Comparison of ENCODE assay signal across 8 cellular contexts in genomic region chr7:96320437-96320836, GRCh38. TPM values are rescaled to one million over a fixed set of nuclear protein-coding genes. Genes with fewer than 3 reads are reported as not detected.
DNase-seq lines count a peak whose midpoint lies in the region; ATAC-seq, FAIRE-seq and TF ChIP-seq lines count a peak whose summit lies in the region.

No MANE protein-coding gene starts in this region.

- 16 to 31% methylated on average over 2 of the region's 2 CpGs for WGBS in sigmoid colon, 2 donors

- H3K27me3 Mint-ChIP-seq in effector memory CD8-positive, alpha-beta T cell: no peaks in the 10 kb centered on the region

- DNase-seq in GM12892 (ENCODE audit: insufficient read length) (peak; percentile 19), LNCaP clone FGC (ENCODE audit: low read depth) (no peak), sigmoid colon (no peak), HPDE6-E6E7 (ENCODE audit: extremely low spot score) (no peak), occipital lobe (lab: John Stamatoyannopoulos, UW) (no peak)
- no peak for DNase-seq in effector memory CD8-positive, alpha-beta T cell

- TF ChIP-seq EP300 in sigmoid colon (IDR thresholded peaks at IDR 0.05): no peak

- TF ChIP-seq POLR2A in GM12892 (IDR thresholded peaks at IDR 0.05; ENCODE audit: low read depth, low read length): no peak
- TF ChIP-seq POLR2A in sigmoid colon (IDR thresholded peaks at IDR 0.05): no peak

- peaks cover 19 to 24% of the 10 kb centered on the region in 2 donors for H3K4me1 Mint-ChIP-seq in effector memory CD8-positive, alpha-beta T cell (ENCODE audit: low read depth in 2 of 2)

- no peaks in the 10 kb centered on the region for H3K9me3 Mint-ChIP-seq in effector memory CD8-positive, alpha-beta T cell

- peaks cover 0 to 24% (median 16%) of the 10 kb centered on the region in 4 donors for H3K4me1 ChIP-seq in sigmoid colon

- TF ChIP-seq CTCF in LNCaP clone FGC (IDR thresholded peaks at IDR 0.05; ENCODE audit: control insufficient read depth, extremely low read depth, insufficient read depth): no peak
- no peak for TF ChIP-seq CTCF in sigmoid colon (IDR thresholded peaks at IDR 0.05)

- H3K9me3 ChIP-seq in sigmoid colon: no peaks in the 10 kb centered on the region

- H3K27me3 ChIP-seq in sigmoid colon: no peaks in the 10 kb centered on the region

- no peaks in the 10 kb centered on the region for H3K36me3 Mint-ChIP-seq in effector memory CD8-positive, alpha-beta T cell (ENCODE audit: insufficient read depth)

- H3K27ac ChIP-seq in sigmoid colon: peak overlapping the region; percentile 85 to 97 (median 94)

- H3K4me3 ChIP-seq in LNCaP clone FGC (ENCODE audit: low read depth, low read length) (peak overlapping the region; percentile 82; the same call in 1 of the 2 replicates), sigmoid colon (peak overlapping the region in 2 of 4 donors; percentile 62 to 87)

- peak; percentile 42 for ATAC-seq in GM21529 (IDR thresholded peaks at IDR 0.05; ENCODE audit: unreplicated experiment)
- no peak for ATAC-seq in effector memory CD8-positive, alpha-beta T cell (replicated peaks)
- no peak for ATAC-seq in esophagus mucosa

- H3K36me3 ChIP-seq in sigmoid colon: no peaks in the 10 kb centered on the region

- H3K27ac Mint-ChIP-seq in effector memory CD8-positive, alpha-beta T cell: peak overlapping the region; percentile 91 to 95

- intact Hi-C loops in sigmoid colon (cut with DNase I): no loop called here

- H3K4me3 Mint-ChIP-seq in effector memory CD8-positive, alpha-beta T cell: peak overlapping the region; percentile 90 to 91

- no peak for FAIRE-seq in GM12892 (lab: Jason Lieb, UNC)

RNA-seq across cellular contexts. Expression of gene SLC25A13, which starts 1.5 kb away (rescaled TPM):
- polyA plus RNA-seq in GM12892 (2012; ENCODE audit: missing spikeins): 16.4 TPM
- total RNA-seq in sigmoid colon (10 to 100 TPM; 10.7 to 33.0 (median 14.9) TPM), occipital lobe (10.6 TPM), esophagus mucosa (12.0 TPM)
- 10 to 100 TPM; 20.8 to 30.5 (median 21.6) TPM for polyA plus RNA-seq in sigmoid colon
